25 cellular contexts compared by ENCODE assay signal in the genomic region with DNA sequence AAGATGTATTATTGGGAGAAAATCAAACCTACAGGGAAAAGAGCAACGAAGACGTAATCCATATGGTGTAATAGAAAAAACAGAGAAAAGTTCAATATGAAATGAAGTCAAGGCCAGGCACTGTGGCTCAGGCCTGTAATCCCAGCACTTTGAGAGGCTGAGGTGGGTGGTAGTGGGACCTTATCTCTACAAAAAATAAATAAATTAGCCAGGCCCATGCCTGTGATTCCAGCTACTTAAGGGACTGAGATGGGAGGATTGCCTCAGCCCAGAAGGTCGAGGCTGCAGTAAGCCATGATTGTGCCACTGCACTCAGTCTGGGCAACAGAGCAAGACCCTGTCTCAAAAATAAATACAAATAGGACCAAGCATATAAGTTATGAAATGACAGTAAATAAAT. TPM values are rescaled to one million over a fixed set of nuclear protein-coding genes. Genes with fewer than 3 reads are reported as not detected.
DNase-seq lines count a peak whose midpoint lies in the region; ATAC-seq and TF ChIP-seq lines count a peak whose summit lies in the region.
"Had no signal": no experiment of that assay in that cellular context is flagged by ENCODE, and none has a peak within 500 bp of the region (broad histone marks: within the 10 kb centered on the region; RNA-seq: fewer than 3 reads in every experiment).

No MANE protein-coding gene starts in this region.

- DNase-seq in BE2C (peak; percentile 26), OCI-LY7 (ENCODE audit: low spot score) (no peak), cerebellar cortex (ENCODE audit: low spot score) (no peak), NOMO-1 treated with DMSO at 0.1 percent for 48 hours (lab: John Stamatoyannopoulos, UW; ENCODE audit: unreplicated experiment) (no peak)
- DNase-seq in central memory CD8-positive, alpha-beta T cell (ENCODE audit: low spot score in 2 of 2), result no peak
- DNase-seq: C1 segment of cervical spinal cord; CD8-positive, alpha-beta T cell; DMS 273 treated with DMSO at 0.1 percent for 48 hours; DMS79; GF-D8; NCI-H1092 treated with DMSO at 0.1 percent for 48 hours; NCI-H1436; NCI-H187 treated with DMSO at 0.1 percent for 48 hours; NCI-H2171 treated with DMSO at 0.1 percent for 48 hours; NCI-H345; NCI-H510A treated with DMSO at 0.1 percent for 48 hours; NCI-H774; NK-92 treated with Interleukin-12 subunit alpha and Interleukin-12 subunit beta, amount 100 ng/mL, for 24 hours; SHP77 had no signal

- H3F3A ChIP-seq in DOHH2 (ENCODE audit: control insufficient read depth, insufficient read depth), result peaks cover 19% of the 10 kb centered on the region

- peak overlapping the region; percentile 22 for H3K27ac Mint-ChIP-seq in central memory CD8-positive, alpha-beta T cell (ENCODE audit: low read depth)
- H3K27ac Mint-ChIP-seq: CD8-positive, alpha-beta T cell had no signal

- H2AFZ ChIP-seq in OCI-LY7 (ENCODE audit: low read length), result no peak overlapping the region

- H3K79me2 ChIP-seq in DOHH2 (ENCODE audit: control insufficient read depth, low read length) (peaks cover 91% of the 10 kb centered on the region), OCI-LY7 (ENCODE audit: insufficient read depth, low read depth, low read length) (peaks cover 91% of the 10 kb centered on the region)

- no peaks in the 10 kb centered on the region for H3K27me3 Mint-ChIP-seq in central memory CD8-positive, alpha-beta T cell

- no peaks in the 10 kb centered on the region for H3K9me2 ChIP-seq in DOHH2 (replicated peaks; ENCODE audit: control insufficient read depth, low read length)
- H3K9me2 ChIP-seq in OCI-LY7 (ENCODE audit: insufficient read depth, low read length), result no peaks in the 10 kb centered on the region

- peaks cover 23% of the 10 kb centered on the region for H3K4me1 Mint-ChIP-seq in central memory CD8-positive, alpha-beta T cell

- no peaks in the 10 kb centered on the region for H3K27me3 ChIP-seq in BE2C
- no peaks in the 10 kb centered on the region for H3K27me3 ChIP-seq in DOHH2 (ENCODE audit: control insufficient read depth, low read length)

- intact Hi-C loops in OCI-LY7 (cut with micrococcal nuclease; ENCODE audit: unreplicated experiment), result no loop called here

- H3K9me3 ChIP-seq in BE2C (no peaks in the 10 kb centered on the region), DOHH2 (ENCODE audit: control insufficient read depth, insufficient read depth, low read length) (no peaks in the 10 kb centered on the region), OCI-LY7 (ENCODE audit: low read length) (peaks cover 10% of the 10 kb centered on the region)

- H3K27ac ChIP-seq in DOHH2 (ENCODE audit: low read depth, low read length) (peak overlapping the region; percentile 87), OCI-LY7 (ENCODE audit: low read depth, low read length, poor library complexity, severe bottlenecking) (peak overlapping the region; percentile 55)
- H3K27ac ChIP-seq: KMS-11, RWPE1 had no signal

- H3K36me3 ChIP-seq in BE2C (no peaks in the 10 kb centered on the region; the same call in 1 of the 2 replicates), DOHH2 (ENCODE audit: control insufficient read depth, low read length) (peaks cover 26% of the 10 kb centered on the region), OCI-LY7 (ENCODE audit: insufficient read depth, low read length) (peaks cover 22% of the 10 kb centered on the region)

- no peak overlapping the region for H3K4me3 Mint-ChIP-seq in central memory CD8-positive, alpha-beta T cell
- H3K4me3 Mint-ChIP-seq: CD8-positive, alpha-beta T cell had no signal

- H3K9me3 Mint-ChIP-seq in central memory CD8-positive, alpha-beta T cell, result no peaks in the 10 kb centered on the region

- TF ChIP-seq CTCF in BE2C (IDR thresholded peaks at IDR 0.05; ENCODE audit: low read depth, low read length) (no peak), DOHH2 (IDR thresholded peaks at IDR 0.05; ENCODE audit: low read depth, low read length, poor library complexity, severe bottlenecking) (no peak), OCI-LY7 (conservative IDR thresholded peaks at IDR 0.05; ENCODE audit: low read length) (no peak)

- H4K20me1 ChIP-seq in DOHH2 (ENCODE audit: control insufficient read depth, insufficient read depth, low read depth, low read length) (no peaks in the 10 kb centered on the region), OCI-LY7 (ENCODE audit: insufficient read depth, low read length) (peaks cover 5% of the 10 kb centered on the region; the same call in 1 of the 2 replicates)

- CTCF ChIA-PET in OCI-LY7 (lab: Charles Lee; ENCODE audit: unreplicated experiment), result no interaction called here

- H3K4me3 ChIP-seq in BE2C (ENCODE audit: low read depth, low read length) (no peak overlapping the region), DOHH2 (ENCODE audit: low read length) (peak overlapping the region; percentile 45), OCI-LY7 (ENCODE audit: low read depth, low read length, poor library complexity, severe bottlenecking) (peak overlapping the region; percentile 18)

- peak overlapping the region; percentile 65 for H3K4me2 ChIP-seq in DOHH2 (ENCODE audit: low read length)
- H3K4me2 ChIP-seq in OCI-LY7 (ENCODE audit: low read length), result peak overlapping the region; percentile 61
- H3K4me2 ChIP-seq: KMS-11 had no signal

- peaks cover 6% of the 10 kb centered on the region for H3K36me3 Mint-ChIP-seq in central memory CD8-positive, alpha-beta T cell (ENCODE audit: insufficient read depth)

- BruUV-seq in OCI-LY7 (replicated peaks; lab: Mats Ljungman, UMichigan), result no TSS peak

- POLR2A ChIA-PET in OCI-LY7 (lab: Charles Lee), result interaction anchor here (0.7 to 3.6 kb wide), 8 partner anchors 9 to 214 kb away, joined by 3 to 16 read pairs (median 4); no protein-coding TSS in a partner anchor

- H3K4me1 ChIP-seq in BE2C (peaks cover 2% of the 10 kb centered on the region; the same call in 1 of the 2 replicates), DOHH2 (ENCODE audit: control insufficient read depth, low read length) (peaks cover 57% of the 10 kb centered on the region), OCI-LY7 (ENCODE audit: insufficient read depth, low read length, poor library complexity, severe bottlenecking) (peaks cover 54% of the 10 kb centered on the region)

- no peak for ATAC-seq in central memory CD8-positive, alpha-beta T cell (replicated peaks; ENCODE audit: extremely low read depth, poor library complexity, severe bottlenecking)
- ATAC-seq in HG03442 (IDR thresholded peaks at IDR 0.05; ENCODE audit: unreplicated experiment), result no peak
- ATAC-seq in GM21619 (IDR thresholded peaks at IDR 0.05; ENCODE audit: unreplicated experiment), result no peak
- ATAC-seq: CD8-positive, alpha-beta T cell; Panc1 had no signal

RNA-seq across cellular contexts. Expression of a gene that starts 11.4 kb away (rescaled TPM):
- 18.0 TPM for polyA plus RNA-seq in BE2C (2012; ENCODE audit: insufficient read depth, insufficient read length, low read depth)
- total RNA-seq in OCI-LY7 (2014; rRNA removed; shearing (Covaris generic)), result 40.0 and 40.6 TPM in 2 replicates
- total RNA-seq in OCI-LY7 (2022), result 57.5 and 58.8 TPM in 2 replicates
